20 cellular contexts compared by ENCODE assay signal in the genomic region with DNA sequence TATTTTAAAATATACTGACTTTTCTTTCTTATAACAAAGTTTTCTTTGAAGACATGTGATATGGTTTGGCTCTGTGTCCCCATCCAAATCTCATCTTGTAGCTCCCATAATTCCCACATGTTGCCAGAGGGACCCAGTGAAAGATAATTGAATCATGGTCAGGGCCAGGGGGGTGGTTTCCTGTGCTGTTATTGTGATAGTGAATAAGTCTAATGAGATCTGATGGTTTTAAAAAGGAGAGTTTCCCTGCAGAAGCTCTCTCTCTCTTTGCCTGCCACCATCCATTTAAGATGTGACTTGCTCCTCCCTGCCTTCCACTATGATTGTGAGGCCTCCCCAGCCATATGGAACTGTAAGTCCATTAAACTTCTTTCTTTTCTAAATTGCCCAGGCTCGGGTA.
DNase-seq lines count a peak whose midpoint lies in the region; TF ChIP-seq lines count a peak whose summit lies in the region.
"Had no signal": no experiment of that assay in that cellular context is flagged by ENCODE, and none has a peak within 500 bp of the region (broad histone marks: within the 10 kb centered on the region; RNA-seq: fewer than 3 reads in every experiment).

No MANE protein-coding gene starts in this region.

- TF ChIP-seq CTCF in left ventricle myocardium inferior (IDR thresholded peaks at IDR 0.05; ENCODE audit: borderline replicate concordance) (no peak), SK-N-SH (IDR thresholded peaks at IDR 0.05) (no peak), smooth muscle cell (IDR thresholded peaks at IDR 0.05; ENCODE audit: borderline replicate concordance, insufficient read depth, poor library complexity, severe bottlenecking) (no peak)

- H3K4me1 ChIP-seq in left ventricle myocardium inferior, result no peaks in the 10 kb centered on the region
- H3K4me1 ChIP-seq in SK-N-SH (ENCODE audit: control insufficient read depth in 1 of 2, insufficient read depth in 2 of 2, low read depth in 1 of 2, low read length in 1 of 2), result peaks cover 0 to 10% of the 10 kb centered on the region in 2 experiments; a peak in 2 of 4 replicates
- no peaks in the 10 kb centered on the region for H3K4me1 ChIP-seq in smooth muscle cell (ENCODE audit: low read depth)
- H3K4me1 ChIP-seq: A549, Caco-2 had no signal

- H4K20me1 ChIP-seq in SK-N-SH (ENCODE audit: insufficient read depth), result no peaks in the 10 kb centered on the region
- H4K20me1 ChIP-seq in smooth muscle cell (ENCODE audit: low read depth), result no peaks in the 10 kb centered on the region

- H2AFZ ChIP-seq in SK-N-SH (ENCODE audit: low read depth) (0 out of 2 replicates have a peak overlapping the region, but pooled peaks have one; percentile 46), smooth muscle cell (ENCODE audit: low read depth) (no peak overlapping the region)
- H2AFZ ChIP-seq: GM23248 had no signal

- peak; percentile 12 for DNase-seq in NCI-H82 (lab: John Stamatoyannopoulos, UW)
- DNase-seq in NCI-H82 treated with DMSO at 0.1 percent for 48 hours (lab: John Stamatoyannopoulos, UW; ENCODE audit: unreplicated experiment), result no peak
- no peak for DNase-seq in left ventricle myocardium inferior
- DNase-seq in cardiac septum (ENCODE audit: low spot score), result no peak
- peak; percentile 17 for DNase-seq in SK-N-SH
- no peak for DNase-seq in smooth muscle cell (lab: John Stamatoyannopoulos, UW; ENCODE audit: unreplicated experiment)
- DNase-seq in A172 (ENCODE audit: low spot score), result no peak
- no peak for DNase-seq in SKM-1 (lab: John Stamatoyannopoulos, UW; ENCODE audit: unreplicated experiment)
- DNase-seq: ACHN; AML-193; C1 segment of cervical spinal cord; Caco-2; CD4-positive, alpha-beta memory T cell; DMS153; DND-41; GM23248; H7; HCEC 1CT had no signal

- no peak; the same call in 1 of the 2 replicates for TF ChIP-seq RAD21 in SK-N-SH (IDR thresholded peaks at IDR 0.05; ENCODE audit: low read length)

- no peaks in the 10 kb centered on the region for H3F3A ChIP-seq in SK-N-SH (replicated peaks; ENCODE audit: insufficient read depth)
- H3F3A ChIP-seq in smooth muscle cell (ENCODE audit: low read depth), result no peaks in the 10 kb centered on the region

- peak overlapping the region; percentile 64 for H3K27ac ChIP-seq in left ventricle myocardium inferior (replicated peaks)
- peak overlapping the region in 1 of 2 experiments; percentile 70; a peak in 2 of 4 replicates for H3K27ac ChIP-seq in SK-N-SH (ENCODE audit: low read depth in 2 of 2, low read length in 1 of 2)
- peak overlapping the region; percentile 63 for H3K27ac ChIP-seq in smooth muscle cell (ENCODE audit: low read depth)
- H3K27ac ChIP-seq: 22Rv1, A549, GM23248 had no signal

- 6% methylated on average over 1 of the region's 1 CpG for WGBS in SK-N-SH (ENCODE audit: low lambda C conversion rate)
- 20% methylated on average over 1 of the region's 1 CpG for WGBS in smooth muscle cell (ENCODE audit: low lambda C conversion rate)

- H3K27me3 ChIP-seq in left ventricle myocardium inferior (ENCODE audit: low read depth) (no peaks in the 10 kb centered on the region), SK-N-SH (ENCODE audit: insufficient read depth) (no peaks in the 10 kb centered on the region), smooth muscle cell (ENCODE audit: low read depth) (no peaks in the 10 kb centered on the region)

- H3K4me3 ChIP-seq in left ventricle myocardium inferior (no peak overlapping the region), SK-N-SH (ENCODE audit: low read depth in 2 of 2, low read length in 1 of 2) (no peak overlapping the region), smooth muscle cell (no peak overlapping the region)
- H3K4me3 ChIP-seq: A549, GM23248 had no signal

- no peaks in the 10 kb centered on the region for H3K36me3 ChIP-seq in left ventricle myocardium inferior
- no peaks in the 10 kb centered on the region for H3K36me3 ChIP-seq in SK-N-SH (replicated peaks in 1 of 2; ENCODE audit: control insufficient read depth in 1 of 2, insufficient read depth in 2 of 2, low read length in 1 of 2)
- no peaks in the 10 kb centered on the region for H3K36me3 ChIP-seq in smooth muscle cell (ENCODE audit: low read depth)

- H3K9me3 ChIP-seq in left ventricle myocardium inferior (replicated peaks), result no peaks in the 10 kb centered on the region
- no peaks in the 10 kb centered on the region for H3K9me3 ChIP-seq in SK-N-SH
- H3K9me3 ChIP-seq in smooth muscle cell (replicated peaks; ENCODE audit: low read depth), result no peaks in the 10 kb centered on the region
- H3K9me3 ChIP-seq: A549, Caco-2 had no signal

- CTCF ChIA-PET in SK-N-SH (lab: Yijun Ruan, JAX), result no interaction called here

- POLR2A ChIA-PET in SK-N-SH (lab: Yijun Ruan, JAX), result no interaction called here

- H3K4me2 ChIP-seq in SK-N-SH, result no peak overlapping the region
- peak overlapping the region; percentile 69 for H3K4me2 ChIP-seq in smooth muscle cell
- H3K4me2 ChIP-seq: A549 had no signal

- no peak overlapping the region for H3K9ac ChIP-seq in SK-N-SH
- no peak overlapping the region for H3K9ac ChIP-seq in smooth muscle cell (ENCODE audit: low read depth)
- H3K9ac ChIP-seq: GM23248 had no signal

- H3K79me2 ChIP-seq in SK-N-SH (ENCODE audit: insufficient read depth), result no peaks in the 10 kb centered on the region
- H3K79me2 ChIP-seq in smooth muscle cell (ENCODE audit: low read depth), result no peaks in the 10 kb centered on the region

- TF ChIP-seq EP300 in SK-N-SH (IDR thresholded peaks at IDR 0.05; ENCODE audit: borderline replicate concordance in 1 of 2, low read depth in 1 of 2, low read length in 1 of 2), result peak in 1 of 2 experiments; percentile 81; a peak in 2 of 4 replicates

- H3K9me2 ChIP-seq in SK-N-SH, result no peaks in the 10 kb centered on the region

- intact Hi-C loops in left ventricle myocardium inferior (cut with micrococcal nuclease), result no loop called here
- intact Hi-C loops in cardiac septum (cut with DNase I), result no loop called here

TF ChIP-seq in SK-N-SH, 30 proteins besides CTCF, POLR2A, EP300 and RAD21 (continues in another document):
- 0 out of 2 replicates have a peak, but pooled peaks have one; percentile 12 for TF ChIP-seq GATA2 (CRISPR knock-in tag; IDR thresholded peaks at IDR 0.05)
- TF ChIP-seq FOXM1 (IDR thresholded peaks at IDR 0.05; ENCODE audit: low read depth), result no peak
- no peak for TF ChIP-seq RFX5 (IDR thresholded peaks at IDR 0.05; ENCODE audit: low read length)
- no peak for TF ChIP-seq FOSL2 (IDR thresholded peaks at IDR 0.05; ENCODE audit: borderline replicate concordance, low read depth)
- TF ChIP-seq, protein P1, sequence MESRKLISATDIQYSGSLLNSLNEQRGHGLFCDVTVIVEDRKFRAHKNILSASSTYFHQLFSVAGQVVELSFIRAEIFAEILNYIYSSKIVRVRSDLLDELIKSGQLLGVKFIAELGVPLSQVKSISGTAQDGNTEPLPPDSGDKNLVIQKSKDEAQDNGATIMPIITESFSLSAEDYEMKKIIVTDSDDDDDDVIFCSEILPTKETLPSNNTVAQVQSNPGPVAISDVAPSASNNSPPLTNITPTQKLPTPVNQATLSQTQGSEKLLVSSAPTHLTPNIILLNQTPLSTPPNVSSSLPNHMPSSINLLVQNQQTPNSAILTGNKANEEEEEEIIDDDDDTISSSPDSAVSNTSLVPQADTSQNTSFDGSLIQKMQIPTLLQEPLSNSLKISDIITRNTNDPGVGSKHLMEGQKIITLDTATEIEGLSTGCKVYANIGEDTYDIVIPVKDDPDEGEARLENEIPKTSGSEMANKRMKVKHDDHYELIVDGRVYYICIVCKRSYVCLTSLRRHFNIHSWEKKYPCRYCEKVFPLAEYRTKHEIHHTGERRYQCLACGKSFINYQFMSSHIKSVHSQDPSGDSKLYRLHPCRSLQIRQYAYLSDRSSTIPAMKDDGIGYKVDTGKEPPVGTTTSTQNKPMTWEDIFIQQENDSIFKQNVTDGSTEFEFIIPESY (IDR thresholded peaks at IDR 0.05; ENCODE audit: borderline replicate concordance, low read depth), result no peak
- no peak for TF ChIP-seq FOXJ3 (CRISPR knock-in tag; IDR thresholded peaks at IDR 0.05)
- TF ChIP-seq, protein P2, sequence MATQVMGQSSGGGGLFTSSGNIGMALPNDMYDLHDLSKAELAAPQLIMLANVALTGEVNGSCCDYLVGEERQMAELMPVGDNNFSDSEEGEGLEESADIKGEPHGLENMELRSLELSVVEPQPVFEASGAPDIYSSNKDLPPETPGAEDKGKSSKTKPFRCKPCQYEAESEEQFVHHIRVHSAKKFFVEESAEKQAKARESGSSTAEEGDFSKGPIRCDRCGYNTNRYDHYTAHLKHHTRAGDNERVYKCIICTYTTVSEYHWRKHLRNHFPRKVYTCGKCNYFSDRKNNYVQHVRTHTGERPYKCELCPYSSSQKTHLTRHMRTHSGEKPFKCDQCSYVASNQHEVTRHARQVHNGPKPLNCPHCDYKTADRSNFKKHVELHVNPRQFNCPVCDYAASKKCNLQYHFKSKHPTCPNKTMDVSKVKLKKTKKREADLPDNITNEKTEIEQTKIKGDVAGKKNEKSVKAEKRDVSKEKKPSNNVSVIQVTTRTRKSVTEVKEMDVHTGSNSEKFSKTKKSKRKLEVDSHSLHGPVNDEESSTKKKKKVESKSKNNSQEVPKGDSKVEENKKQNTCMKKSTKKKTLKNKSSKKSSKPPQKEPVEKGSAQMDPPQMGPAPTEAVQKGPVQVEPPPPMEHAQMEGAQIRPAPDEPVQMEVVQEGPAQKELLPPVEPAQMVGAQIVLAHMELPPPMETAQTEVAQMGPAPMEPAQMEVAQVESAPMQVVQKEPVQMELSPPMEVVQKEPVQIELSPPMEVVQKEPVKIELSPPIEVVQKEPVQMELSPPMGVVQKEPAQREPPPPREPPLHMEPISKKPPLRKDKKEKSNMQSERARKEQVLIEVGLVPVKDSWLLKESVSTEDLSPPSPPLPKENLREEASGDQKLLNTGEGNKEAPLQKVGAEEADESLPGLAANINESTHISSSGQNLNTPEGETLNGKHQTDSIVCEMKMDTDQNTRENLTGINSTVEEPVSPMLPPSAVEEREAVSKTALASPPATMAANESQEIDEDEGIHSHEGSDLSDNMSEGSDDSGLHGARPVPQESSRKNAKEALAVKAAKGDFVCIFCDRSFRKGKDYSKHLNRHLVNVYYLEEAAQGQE (IDR thresholded peaks at IDR 0.05; ENCODE audit: low read depth, low read length), result no peak
- TF ChIP-seq RXRA (IDR thresholded peaks at IDR 0.05; ENCODE audit: borderline replicate concordance, low read depth), result no peak
- no peak for TF ChIP-seq NFIC (IDR thresholded peaks at IDR 0.05; ENCODE audit: borderline replicate concordance)
- TF ChIP-seq, protein P3, sequence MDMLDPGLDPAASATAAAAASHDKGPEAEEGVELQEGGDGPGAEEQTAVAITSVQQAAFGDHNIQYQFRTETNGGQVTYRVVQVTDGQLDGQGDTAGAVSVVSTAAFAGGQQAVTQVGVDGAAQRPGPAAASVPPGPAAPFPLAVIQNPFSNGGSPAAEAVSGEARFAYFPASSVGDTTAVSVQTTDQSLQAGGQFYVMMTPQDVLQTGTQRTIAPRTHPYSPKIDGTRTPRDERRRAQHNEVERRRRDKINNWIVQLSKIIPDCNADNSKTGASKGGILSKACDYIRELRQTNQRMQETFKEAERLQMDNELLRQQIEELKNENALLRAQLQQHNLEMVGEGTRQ (IDR thresholded peaks at IDR 0.05; ENCODE audit: borderline replicate concordance, low read depth, low read length), result no peak
- no peak for TF ChIP-seq SMC3 (IDR thresholded peaks at IDR 0.05; ENCODE audit: low read depth, low read length)

Comparison
In these comparisons a context has a peak if more than half of its experiments do, and no peak if none do; other contexts are left out.
1. DNase-seq: peak in NCI-H82 (single experiment) and SK-N-SH (single experiment); none in NCI-H82 treated with DMSO at 0.1 percent for 48 hours (single experiment), left ventricle myocardium inferior (single experiment), cardiac septum (single experiment), smooth muscle cell (single experiment), A172 (single experiment) and SKM-1 (single experiment).